Comparison of ENCODE assay signal across 14 cellular contexts in the genomic region with DNA sequence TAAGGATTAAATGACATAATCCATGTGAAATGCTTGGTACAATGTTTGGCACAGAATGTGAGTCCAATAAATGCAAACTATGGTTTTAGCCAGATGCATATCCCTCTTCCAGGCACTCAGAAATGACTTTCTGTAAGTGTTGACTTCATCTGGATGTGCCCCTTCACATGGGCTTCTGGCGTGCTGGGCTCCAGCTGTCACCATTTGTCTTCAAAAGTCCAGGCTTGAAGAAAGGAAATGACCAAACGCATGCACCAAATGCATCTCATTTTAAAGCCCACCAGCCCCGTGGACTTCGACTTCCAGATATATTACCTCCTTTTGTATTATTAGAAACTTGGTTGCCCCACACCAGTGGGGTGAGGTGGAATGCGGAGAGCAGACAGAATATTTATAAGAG. TPM values are rescaled to one million over a fixed set of nuclear protein-coding genes. Genes with fewer than 3 reads are reported as not detected.
DNase-seq lines count a peak whose midpoint lies in the region; ATAC-seq and TF ChIP-seq lines count a peak whose summit lies in the region.
"Had no signal": no experiment of that assay in that cellular context is flagged by ENCODE, and none has a peak within 500 bp of the region (broad histone marks: within the 10 kb centered on the region; RNA-seq: fewer than 3 reads in every experiment).

No MANE protein-coding gene starts in this region.

- no peak overlapping the region for H3K4me3 Mint-ChIP-seq in activated CD4-positive, alpha-beta memory T cell treated with anti-CD3 and anti-CD28 coated beads for 36 hours
- no peak overlapping the region for H3K4me3 Mint-ChIP-seq in activated CD4-positive, alpha-beta memory T cell treated with anti-CD3 and anti-CD28 coated beads, Interleukin-2, amount 10 ng/mL, durations not matched to agents 7 days and 5 days
- peak overlapping the region in 1 of 8 donors; percentile 31 for H3K4me3 Mint-ChIP-seq in CD4-positive, alpha-beta memory T cell

- H3K9me3 ChIP-seq in CD4-positive, alpha-beta memory T cell (ENCODE audit: control insufficient read depth in 1 of 2, low read length in 2 of 2), result no peaks in the 10 kb centered on the region
- no peaks in the 10 kb centered on the region for H3K9me3 ChIP-seq in OCI-LY3 (ENCODE audit: insufficient read depth, low read length)
- H3K9me3 ChIP-seq: SK-N-SH had no signal

- TF ChIP-seq CTCF in OCI-LY3 (IDR thresholded peaks at IDR 0.05; ENCODE audit: low read depth, low read length), result no peak

- H3K4me1 Mint-ChIP-seq in activated CD4-positive, alpha-beta memory T cell treated with anti-CD3 and anti-CD28 coated beads for 36 hours (ENCODE audit: low read depth), result peaks cover 69% of the 10 kb centered on the region
- H3K4me1 Mint-ChIP-seq in activated CD4-positive, alpha-beta memory T cell treated with anti-CD3 and anti-CD28 coated beads, Interleukin-2, amount 10 ng/mL, durations not matched to agents 7 days and 5 days, result peaks cover 48% of the 10 kb centered on the region
- H3K4me1 Mint-ChIP-seq in CD4-positive, alpha-beta memory T cell, result peaks cover 43 to 70% (median 56%) of the 10 kb centered on the region in 4 donors

- CTCF ChIA-PET in activated CD4-positive, alpha-beta memory T cell treated with anti-CD3 and anti-CD28 coated beads for 36 hours (lab: Charles Lee), result interaction anchor here (1.0 to 4.5 kb wide), 6 partner anchors 8 to 96 kb away, joined by 4 to 50 read pairs (median 11); no protein-coding TSS in a partner anchor
- CTCF ChIA-PET in activated CD4-positive, alpha-beta memory T cell treated with anti-CD3 and anti-CD28 coated beads, Interleukin-2, amount 10 ng/mL, durations not matched to agents 7 days and 5 days (lab: Charles Lee), result interaction anchor here (1.8 to 3.9 kb wide), 3 partner anchors 20 to 97 kb away, joined by 8 to 38 read pairs (median 8); no protein-coding TSS in a partner anchor
- CTCF ChIA-PET in CD4-positive, alpha-beta memory T cell (lab: Charles Lee; ENCODE audit: partially characterized antibody), result interaction anchor here (1.0 to 3.7 kb wide), 4 partner anchors 15 to 537 kb away, joined by 4 to 61 read pairs (median 18); no protein-coding TSS in a partner anchor

- H3K27ac Mint-ChIP-seq in activated CD4-positive, alpha-beta memory T cell treated with anti-CD3 and anti-CD28 coated beads for 36 hours, result peak overlapping the region; percentile 81
- H3K27ac Mint-ChIP-seq in activated CD4-positive, alpha-beta memory T cell treated with anti-CD3 and anti-CD28 coated beads, Interleukin-2, amount 10 ng/mL, durations not matched to agents 7 days and 5 days, result no peak overlapping the region
- peak overlapping the region in 6 of 7 donors; percentile 13 to 83 (median 52) for H3K27ac Mint-ChIP-seq in CD4-positive, alpha-beta memory T cell

- POLR2A ChIA-PET in activated CD4-positive, alpha-beta memory T cell treated with anti-CD3 and anti-CD28 coated beads for 36 hours (lab: Charles Lee), result interaction anchor here (1.0 to 3.5 kb wide), 2 partner anchors 14 to 18 kb away, joined by 3 to 39 read pairs; no protein-coding TSS in a partner anchor
- POLR2A ChIA-PET in activated CD4-positive, alpha-beta memory T cell treated with anti-CD3 and anti-CD28 coated beads, Interleukin-2, amount 10 ng/mL, durations not matched to agents 7 days and 5 days (lab: Charles Lee), result interaction anchor here (2.0 to 2.3 kb wide), 4 partner anchors 14 to 583 kb away, joined by 8 to 12 read pairs (median 10); a partner anchor contains a TSS
- POLR2A ChIA-PET in CD4-positive, alpha-beta memory T cell (lab: Charles Lee; ENCODE audit: partially characterized antibody), result interaction anchor here (2.8 to 4.5 kb wide), 3 partner anchors 13 to 583 kb away, joined by 14 to 26 read pairs (median 18); a partner anchor contains a TSS

- no peaks in the 10 kb centered on the region for H3K79me2 ChIP-seq in OCI-LY3 (ENCODE audit: low read length)

- peaks cover 3% of the 10 kb centered on the region for H3K36me3 Mint-ChIP-seq in activated CD4-positive, alpha-beta memory T cell treated with anti-CD3 and anti-CD28 coated beads for 36 hours
- no peaks in the 10 kb centered on the region for H3K36me3 Mint-ChIP-seq in activated CD4-positive, alpha-beta memory T cell treated with anti-CD3 and anti-CD28 coated beads, Interleukin-2, amount 10 ng/mL, durations not matched to agents 7 days and 5 days (ENCODE audit: low read depth)
- H3K36me3 Mint-ChIP-seq in CD4-positive, alpha-beta memory T cell, result peaks cover 0 to 4% of the 10 kb centered on the region in 2 donors

- DNase-seq in activated CD4-positive, alpha-beta memory T cell treated with anti-CD3 and anti-CD28 coated beads for 36 hours, result no peak
- no peak for DNase-seq in activated CD4-positive, alpha-beta memory T cell treated with anti-CD3 and anti-CD28 coated beads, Interleukin-2, amount 10 ng/mL, durations not matched to agents 7 days and 5 days
- DNase-seq in CD4-positive, alpha-beta memory T cell, result no peak
- DNase-seq in myocyte (ENCODE audit: low read depth), result peak; percentile 13
- no peak for DNase-seq in activated effector memory CD4-positive, alpha-beta T cell treated with anti-CD3 and anti-CD28 coated beads, Interleukin-2, amount 50 U/mL, for 16 hours
- DNase-seq: KBM-7, MG63, NCI-H1105 treated with DMSO at 0.1 percent for 48 hours, NCI-H1930, NCI-H526 treated with DMSO at 0.1 percent for 48 hours, SK-N-SH had no signal

- H3K27me3 Mint-ChIP-seq in activated CD4-positive, alpha-beta memory T cell treated with anti-CD3 and anti-CD28 coated beads for 36 hours, result no peaks in the 10 kb centered on the region
- no peaks in the 10 kb centered on the region for H3K27me3 Mint-ChIP-seq in activated CD4-positive, alpha-beta memory T cell treated with anti-CD3 and anti-CD28 coated beads, Interleukin-2, amount 10 ng/mL, durations not matched to agents 7 days and 5 days
- no peaks in the 10 kb centered on the region for H3K27me3 Mint-ChIP-seq in CD4-positive, alpha-beta memory T cell

- ATAC-seq in GM18868 (IDR thresholded peaks at IDR 0.05; ENCODE audit: unreplicated experiment) (no peak), HG02763 (IDR thresholded peaks at IDR 0.05; ENCODE audit: unreplicated experiment) (no peak)

- H3K9me3 Mint-ChIP-seq in activated CD4-positive, alpha-beta memory T cell treated with anti-CD3 and anti-CD28 coated beads for 36 hours, result peaks cover 6% of the 10 kb centered on the region
- no peaks in the 10 kb centered on the region for H3K9me3 Mint-ChIP-seq in activated CD4-positive, alpha-beta memory T cell treated with anti-CD3 and anti-CD28 coated beads, Interleukin-2, amount 10 ng/mL, durations not matched to agents 7 days and 5 days
- H3K9me3 Mint-ChIP-seq in CD4-positive, alpha-beta memory T cell, result no peaks in the 10 kb centered on the region

- no peak overlapping the region for H3K27ac ChIP-seq in CD4-positive, alpha-beta memory T cell (ENCODE audit: low read depth, low read length)
- H3K27ac ChIP-seq in OCI-LY3 (ENCODE audit: low read length), result peak overlapping the region; percentile 85

- intact Hi-C loops in activated CD4-positive, alpha-beta memory T cell treated with anti-CD3 and anti-CD28 coated beads for 36 hours (cut with micrococcal nuclease), result no loop called here
- intact Hi-C loops in CD4-positive, alpha-beta memory T cell (cut with micrococcal nuclease), result no loop called here

- H3K4me3 ChIP-seq in CD4-positive, alpha-beta memory T cell (ENCODE audit: low read length in 2 of 2), result no peak overlapping the region
- H3K4me3 ChIP-seq in OCI-LY3 (ENCODE audit: low read length), result no peak overlapping the region
- H3K4me3 ChIP-seq: MG63 had no signal

- no peak overlapping the region for H2AFZ ChIP-seq in OCI-LY3 (ENCODE audit: low read depth, low read length)

- no peaks in the 10 kb centered on the region for H3K27me3 ChIP-seq in CD4-positive, alpha-beta memory T cell (ENCODE audit: insufficient read depth, low read length)
- H3K27me3 ChIP-seq in OCI-LY3 (ENCODE audit: low read depth, low read length), result no peaks in the 10 kb centered on the region

- no peaks in the 10 kb centered on the region for H4K20me1 ChIP-seq in OCI-LY3 (ENCODE audit: insufficient read depth, low read length)

- H3K9ac ChIP-seq in OCI-LY3 (ENCODE audit: low read length), result peak overlapping the region; percentile 60
- H3K9ac ChIP-seq: SK-N-SH had no signal

- peak overlapping the region; percentile 70 for H3K4me2 ChIP-seq in OCI-LY3 (ENCODE audit: low read length)
- H3K4me2 ChIP-seq: SK-N-SH had no signal

- H3K36me3 ChIP-seq in CD4-positive, alpha-beta memory T cell (ENCODE audit: insufficient read depth, low read length), result no peaks in the 10 kb centered on the region
- H3K36me3 ChIP-seq in OCI-LY3 (replicated peaks; ENCODE audit: low read depth, low read length), result no peaks in the 10 kb centered on the region
- H3K36me3 ChIP-seq: MG63 had no signal

- peaks cover 65% of the 10 kb centered on the region for H3K4me1 ChIP-seq in CD4-positive, alpha-beta memory T cell (ENCODE audit: insufficient read depth, low read length)
- peaks cover 80% of the 10 kb centered on the region for H3K4me1 ChIP-seq in OCI-LY3 (ENCODE audit: low read length)

RNA-seq across cellular contexts. Expression of a gene that starts 23.7 kb away (rescaled TPM):
- total RNA-seq in activated CD4-positive, alpha-beta memory T cell treated with anti-CD3 and anti-CD28 coated beads for 36 hours, result 1 to 10 TPM; 2.5 to 2.7 TPM
- 1 to 10 TPM; 4.1 to 4.8 TPM for total RNA-seq in activated CD4-positive, alpha-beta memory T cell treated with anti-CD3 and anti-CD28 coated beads, Interleukin-2, amount 10 ng/mL, durations not matched to agents 7 days and 5 days
- total RNA-seq in CD4-positive, alpha-beta memory T cell, result 10 to 100 TPM; 12.1 to 12.6 TPM
- 1 to 10 TPM in 1 of 2 donors, not detected in 1; 1.2 TPM for polyA plus RNA-seq in CD4-positive, alpha-beta memory T cell
- 0.47 and 0.48 TPM in 2 replicates for total RNA-seq in myocyte
- polyA plus RNA-seq in myocyte (2012), result 1.5 TPM

RNA-seq across cellular contexts. Expression of a gene that starts 46.7 kb away (rescaled TPM):
- 10 to 100 TPM; 10.6 to 12.1 TPM for total RNA-seq in activated CD4-positive, alpha-beta memory T cell treated with anti-CD3 and anti-CD28 coated beads for 36 hours
- 10 to 100 TPM; 11.9 to 13.5 TPM for total RNA-seq in activated CD4-positive, alpha-beta memory T cell treated with anti-CD3 and anti-CD28 coated beads, Interleukin-2, amount 10 ng/mL, durations not matched to agents 7 days and 5 days
- 10 to 100 TPM; 20.4 to 21.0 TPM for total RNA-seq in CD4-positive, alpha-beta memory T cell
- 10 to 100 TPM; 20.1 to 28.6 TPM for polyA plus RNA-seq in CD4-positive, alpha-beta memory T cell
- total RNA-seq in myocyte, result 13.0 and 13.8 TPM in 2 replicates
- 11.4 TPM for polyA plus RNA-seq in myocyte (2012)

RNA-seq across cellular contexts. Expression of a gene that starts 50.1 kb away (rescaled TPM):
- 10 to 100 TPM; 36.9 to 39.5 TPM for total RNA-seq in activated CD4-positive, alpha-beta memory T cell treated with anti-CD3 and anti-CD28 coated beads for 36 hours
- total RNA-seq in activated CD4-positive, alpha-beta memory T cell treated with anti-CD3 and anti-CD28 coated beads, Interleukin-2, amount 10 ng/mL, durations not matched to agents 7 days and 5 days, result 10 to 100 TPM; 50.7 to 55.7 TPM
- total RNA-seq in CD4-positive, alpha-beta memory T cell, result 10 to 100 TPM; 34.0 to 38.6 TPM
- polyA plus RNA-seq in CD4-positive, alpha-beta memory T cell, result 10 to 100 TPM; 37.6 to 40.0 TPM
- total RNA-seq in myocyte, result 109 and 188 TPM in 2 replicates
- 98.7 TPM for polyA plus RNA-seq in myocyte (2012)
